8 cellular contexts compared by ENCODE assay signal in genomic region chrX:154444001-154444754, GRCh38. TPM values are rescaled to one million over a fixed set of nuclear protein-coding genes. Genes with fewer than 3 reads are reported as not detected.
DNase-seq lines count a peak whose midpoint lies in the region; ATAC-seq and TF ChIP-seq lines count a peak whose summit lies in the region.

Gene FAM50A (plus strand): TSS chrX:154444141. CDS start chrX:154444236, 95 bp downstream.

- peak within 1 kb of the TSS; percentile 60 to 72 (median 68) for H3K4me3 Mint-ChIP-seq in T-cell

- peak within 1 kb of the TSS; percentile 41 to 77 for H3K27ac Mint-ChIP-seq in T-cell

- H3K36me3 ChIP-seq in left ventricle myocardium inferior, result peaks cover 41% of the 10 kb centered on the region
- H3K36me3 ChIP-seq in psoas muscle (ENCODE audit: insufficient read depth in 1 of 2, low read depth in 1 of 2), result peaks cover 4 to 58% of the 10 kb centered on the region in 2 donors

- no peaks in the 10 kb centered on the region for H3K27me3 ChIP-seq in left ventricle myocardium inferior (ENCODE audit: low read depth)
- no peaks in the 10 kb centered on the region for H3K27me3 ChIP-seq in psoas muscle (ENCODE audit: insufficient read depth in 3 of 3, low read length in 2 of 3)

- peak within 1 kb of the TSS; percentile 54 for H3K4me3 ChIP-seq in Jurkat, Clone E6-1 (ENCODE audit: low read length)
- H3K4me3 ChIP-seq in left ventricle myocardium inferior (peak within 1 kb of the TSS; percentile 75), psoas muscle (peak within 1 kb of the TSS; percentile 69)

- H3K9me3 ChIP-seq in left ventricle myocardium inferior (replicated peaks) (no peaks in the 10 kb centered on the region), psoas muscle (no peaks in the 10 kb centered on the region)

- TF ChIP-seq CTCF in left ventricle myocardium inferior (IDR thresholded peaks at IDR 0.05; ENCODE audit: borderline replicate concordance) (peak; percentile 17), psoas muscle (IDR thresholded peaks at IDR 0.05) (peak; percentile 4)

- peaks cover 23% of the 10 kb centered on the region for H3K4me1 ChIP-seq in left ventricle myocardium inferior
- peaks cover 10% of the 10 kb centered on the region for H3K4me1 ChIP-seq in psoas muscle

- ATAC-seq in GM21528 (IDR thresholded peaks at IDR 0.05; ENCODE audit: low FRiP score, unreplicated experiment) (peak; percentile 59), T-cell (replicated peaks in 1 of 4) (peak; percentile 84 to 88 (median 86)), psoas muscle (peak; percentile 87 to 96 (median 92)), GM18873 (IDR thresholded peaks at IDR 0.05; ENCODE audit: low FRiP score, unreplicated experiment) (no peak)

- POLR2A ChIA-PET in T-cell (lab: Charles Lee), result no interaction called here

- H3K27ac ChIP-seq in left ventricle myocardium inferior (replicated peaks) (peak within 1 kb of the TSS; percentile 86), psoas muscle (peak within 1 kb of the TSS; percentile 86)

- intact Hi-C loops in left ventricle myocardium inferior (cut with micrococcal nuclease), result no loop called here
- intact Hi-C loops in psoas muscle (cut with DNase I), result no loop called here

- H3K27me3 Mint-ChIP-seq in T-cell, result no peaks in the 10 kb centered on the region

- peaks cover 11 to 38% (median 22%) of the 10 kb centered on the region in 3 donors for H3K4me1 Mint-ChIP-seq in T-cell

- CTCF ChIA-PET in T-cell (lab: Charles Lee), result no interaction called here

- peak; percentile 87 for DNase-seq in DMS53 (lab: John Stamatoyannopoulos, UW)
- peak; percentile 4 for DNase-seq in Jurkat, Clone E6-1 (ENCODE audit: low read depth, low spot score)
- DNase-seq in T-cell, result peak in 33 of 34 experiments; percentile 20 to 69 (median 51)
- DNase-seq in amygdala (lab: John Stamatoyannopoulos, UW), result peak in 44 of 56 donors; percentile 12 to 83 (median 54)
- DNase-seq in left ventricle myocardium inferior, result peak; percentile 87
- DNase-seq in psoas muscle, result peak; percentile 87 to 89

- WGBS in psoas muscle, 3 donors, result 0 to 21% (median 5%) methylated on average over 12 to 89 of the region's 92 CpGs

- H3K36me3 Mint-ChIP-seq in T-cell, result peaks cover 3% of the 10 kb centered on the region

- H3K9me3 Mint-ChIP-seq in T-cell, result no peaks in the 10 kb centered on the region

RNA-seq across cellular contexts. Expression of gene FAM50A, which starts in this region (rescaled TPM):
- 62.4 TPM for polyA plus RNA-seq in Jurkat, Clone E6-1 (2012; ENCODE audit: insufficient read depth, insufficient read length)
- total RNA-seq in T-cell (10 to 100 TPM; 34.9 to 60.5 (median 51.9) TPM), left ventricle myocardium inferior (41.1 TPM), psoas muscle (10 to 100 TPM; 48.6 to 75.7 (median 55.6) TPM)
- 100 to 1,000 TPM in 1 of 3 donors, 10 to 100 TPM in 2; 55.0 to 117 (median 86.5) TPM for polyA plus RNA-seq in psoas muscle

Comparison
In these comparisons a context has a peak if more than half of its experiments do, and no peak if none do; other contexts are left out.
1. DNase-seq: peak in every context shown above with its lines; median percentile 88 in psoas muscle; 87 in DMS53; 87 in left ventricle myocardium inferior; 54 in amygdala; 51 in T-cell; 4 in Jurkat, Clone E6-1.